In the genomic region with DNA sequence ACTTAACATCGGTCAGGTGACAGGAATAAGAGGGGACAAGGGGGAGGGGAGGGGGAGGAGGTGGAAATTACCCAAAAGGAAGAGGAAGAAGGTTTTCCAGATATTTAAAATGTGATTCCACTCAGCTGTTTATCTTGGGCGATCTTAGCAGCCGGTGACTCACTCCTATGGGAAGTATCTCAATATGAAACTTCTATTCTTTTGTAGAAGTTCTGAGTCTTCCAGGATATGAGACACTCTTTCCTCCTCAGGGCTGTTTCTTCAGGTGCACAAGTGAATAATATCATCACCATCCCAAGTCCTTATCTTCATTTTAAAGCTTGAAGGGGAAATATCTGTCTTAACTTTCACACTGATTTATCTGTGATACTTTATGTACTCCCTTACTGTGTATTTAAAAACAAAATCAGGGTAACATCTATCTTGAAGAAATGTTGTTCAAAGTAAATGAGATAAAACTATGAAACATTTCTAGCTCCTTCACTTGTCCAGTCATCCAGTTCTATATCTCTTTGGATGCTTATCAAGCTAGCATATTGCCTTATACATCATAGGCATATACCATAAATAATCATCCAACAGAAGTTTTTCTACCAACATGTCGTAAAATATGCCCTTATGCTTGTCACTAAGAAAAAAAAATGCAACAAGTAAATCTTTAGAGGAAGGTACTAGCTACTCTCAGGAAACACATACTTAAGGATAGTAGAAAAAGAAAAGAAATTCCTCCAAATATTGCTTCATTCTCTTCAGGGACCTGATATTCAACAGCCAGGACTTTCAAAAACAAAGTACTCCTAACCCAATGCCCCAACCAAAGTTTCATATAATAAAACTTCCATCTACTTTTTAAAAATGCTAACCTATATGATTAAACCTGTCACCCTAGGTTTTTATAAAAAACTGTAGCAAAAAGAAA, we compare ENCODE assay signal across 12 cellular contexts. TPM values are rescaled to one million over a fixed set of nuclear protein-coding genes. Genes with fewer than 3 reads are reported as not detected.
DNase-seq lines count a peak whose midpoint lies in the region; ATAC-seq and TF ChIP-seq lines count a peak whose summit lies in the region.
"Had no signal": no experiment of that assay in that cellular context is flagged by ENCODE, and none has a peak within 500 bp of the region (broad histone marks: within the 10 kb centered on the region; RNA-seq: fewer than 3 reads in every experiment).

No MANE protein-coding gene starts in this region.

- CTCF ChIA-PET in HCT116 (lab: Charles Lee) (no interaction called here), SK-N-SH (lab: Yijun Ruan, JAX) (interaction anchor here (0.9 to 1.1 kb wide), 2 partner anchors 14 to 36 kb away, joined by 3 read pairs; no protein-coding TSS in a partner anchor)

- POLR2A ChIA-PET in HCT116 (lab: Charles Lee) = no interaction called here
- POLR2A ChIA-PET in SK-N-SH (lab: Yijun Ruan, JAX) = no interaction called here

- 47% methylated on average over 4 of the region's 4 CpGs for WGBS in SK-N-SH (ENCODE audit: low lambda C conversion rate)
- 64 to 72% (median 71%) methylated on average over 4 of the region's 4 CpGs for WGBS in psoas muscle, 3 donors
- WGBS in smooth muscle cell (ENCODE audit: low lambda C conversion rate) = 72% methylated on average over 4 of the region's 4 CpGs

- H3F3A ChIP-seq in SK-N-SH (replicated peaks; ENCODE audit: insufficient read depth) = peaks cover 11% of the 10 kb centered on the region
- H3F3A ChIP-seq in smooth muscle cell (ENCODE audit: low read depth) = no peaks in the 10 kb centered on the region

- DNase-seq in HCT116 (ENCODE audit: low read depth, low spot score) = no peak
- DNase-seq in SK-N-SH = no peak
- DNase-seq in fibroblast of peridontal ligament (ENCODE audit: extremely low read depth) = peak; percentile 54
- DNase-seq in psoas muscle = no peak
- no peak for DNase-seq in smooth muscle cell (lab: John Stamatoyannopoulos, UW; ENCODE audit: unreplicated experiment)
- DNase-seq in NCI-H1092 (lab: John Stamatoyannopoulos, UW) = no peak
- DNase-seq in superior temporal gyrus (ENCODE audit: extremely low spot score) = no peak
- no peak for DNase-seq in NCI-H510A (lab: John Stamatoyannopoulos, UW)
- DNase-seq: H9; islet precursor cell; NK-92 treated with Interleukin-12 subunit alpha and Interleukin-12 subunit beta, amount 100 ng/mL, for 24 hours; pancreas had no signal

- H3K9me3 ChIP-seq in HCT116 (ENCODE audit: control insufficient read depth in 1 of 2, insufficient read depth in 1 of 2, low read depth in 1 of 2, low read length in 2 of 2) (no peaks in the 10 kb centered on the region), SK-N-SH (no peaks in the 10 kb centered on the region), psoas muscle (no peaks in the 10 kb centered on the region), smooth muscle cell (replicated peaks; ENCODE audit: low read depth) (no peaks in the 10 kb centered on the region)
- H3K9me3 ChIP-seq: pancreas had no signal

- no peak for TF ChIP-seq CTCF in HCT116 (IDR thresholded peaks at IDR 0.05 in 2 of 3, conservative IDR thresholded peaks at IDR 0.05 in 1 of 3; ENCODE audit: borderline replicate concordance in 1 of 3, insufficient read depth in 1 of 3, low read depth in 2 of 3, low read length in 2 of 3)
- TF ChIP-seq CTCF in SK-N-SH (IDR thresholded peaks at IDR 0.05) = no peak
- no peak for TF ChIP-seq CTCF in psoas muscle (IDR thresholded peaks at IDR 0.05)
- no peak for TF ChIP-seq CTCF in smooth muscle cell (IDR thresholded peaks at IDR 0.05; ENCODE audit: borderline replicate concordance, insufficient read depth, poor library complexity, severe bottlenecking)

- H4K20me1 ChIP-seq in HCT116 (ENCODE audit: insufficient read depth) (no peaks in the 10 kb centered on the region), SK-N-SH (ENCODE audit: insufficient read depth) (peaks cover 3% of the 10 kb centered on the region; the same call in 1 of the 2 replicates), smooth muscle cell (ENCODE audit: low read depth) (peaks cover 37% of the 10 kb centered on the region)

- H3K9me2 ChIP-seq in HCT116 (ENCODE audit: insufficient read depth) (no peaks in the 10 kb centered on the region), SK-N-SH (no peaks in the 10 kb centered on the region)

- TF ChIP-seq RAD21 in HCT116 (IDR thresholded peaks at IDR 0.05; ENCODE audit: low read depth) (no peak), SK-N-SH (IDR thresholded peaks at IDR 0.05; ENCODE audit: low read length) (no peak)

- H2AFZ ChIP-seq in HCT116 (ENCODE audit: low read depth, low read length, poor library complexity, severe bottlenecking) (no peak overlapping the region), SK-N-SH (ENCODE audit: low read depth) (no peak overlapping the region), smooth muscle cell (ENCODE audit: low read depth) (no peak overlapping the region)

- H3K36me3 ChIP-seq in HCT116 (ENCODE audit: control insufficient read depth in 1 of 2, insufficient read depth in 2 of 2, low read length in 2 of 2) (no peaks in the 10 kb centered on the region), SK-N-SH (replicated peaks in 1 of 2; ENCODE audit: control insufficient read depth in 1 of 2, insufficient read depth in 2 of 2, low read length in 1 of 2) (no peaks in the 10 kb centered on the region), psoas muscle (ENCODE audit: insufficient read depth in 1 of 2, low read depth in 1 of 2) (no peaks in the 10 kb centered on the region), smooth muscle cell (ENCODE audit: low read depth) (no peaks in the 10 kb centered on the region)
- H3K36me3 ChIP-seq: pancreas had no signal

- RAD21 ChIA-PET in HCT116 (lab: Charles Lee; ENCODE audit: low non-redundant PET in 1 of 2, low total read pairs in 2 of 2, uncharacterized antibody in 2 of 2, unreplicated experiment in 2 of 2) = no interaction called here

- H3K4me1 ChIP-seq in HCT116 (ENCODE audit: control insufficient read depth in 1 of 2, insufficient read depth in 2 of 2, low read length in 2 of 2) = no peaks in the 10 kb centered on the region
- H3K4me1 ChIP-seq in SK-N-SH (ENCODE audit: control insufficient read depth in 1 of 2, insufficient read depth in 2 of 2, low read depth in 1 of 2, low read length in 1 of 2) = peaks cover 0 to 9% of the 10 kb centered on the region in 2 experiments; a peak in 3 of 4 replicates
- H3K4me1 ChIP-seq in psoas muscle = no peaks in the 10 kb centered on the region
- H3K4me1 ChIP-seq in smooth muscle cell (ENCODE audit: low read depth) = no peaks in the 10 kb centered on the region
- H3K4me1 ChIP-seq: pancreas had no signal

- H3K4me2 ChIP-seq in HCT116 (ENCODE audit: low read length) (no peak overlapping the region), SK-N-SH (no peak overlapping the region), smooth muscle cell (no peak overlapping the region)

- no peak overlapping the region for H3K4me3 ChIP-seq in HCT116 (replicated peaks in 1 of 2; ENCODE audit: low read depth in 1 of 2, low read length in 2 of 2)
- H3K4me3 ChIP-seq in SK-N-SH (ENCODE audit: low read depth in 2 of 2, low read length in 1 of 2) = no peak overlapping the region
- H3K4me3 ChIP-seq in psoas muscle = no peak overlapping the region
- H3K4me3 ChIP-seq in smooth muscle cell = no peak overlapping the region
- H3K4me3 ChIP-seq: pancreas had no signal

- ATAC-seq in HCT116 (no peak), psoas muscle (peak in 2 of 4 donors; percentile 37 to 44)

- TF ChIP-seq EP300 in SK-N-SH (IDR thresholded peaks at IDR 0.05; ENCODE audit: borderline replicate concordance in 1 of 2, low read depth in 1 of 2, low read length in 1 of 2) = peak in 1 of 2 experiments; percentile 75; a peak in 2 of 4 replicates

- no peak for TF ChIP-seq POLR2A in HCT116 (IDR thresholded peaks at IDR 0.05; ENCODE audit: borderline replicate concordance, extremely low read depth, insufficient read depth, insufficient read length)

- intact Hi-C loops in HCT116 (cut with micrococcal nuclease) (no loop called here), psoas muscle (cut with DNase I) (no loop called here)

- no peaks in the 10 kb centered on the region for H3K27me3 ChIP-seq in HCT116 (ENCODE audit: insufficient read depth, low read length)
- no peaks in the 10 kb centered on the region for H3K27me3 ChIP-seq in SK-N-SH (ENCODE audit: insufficient read depth)
- no peaks in the 10 kb centered on the region for H3K27me3 ChIP-seq in psoas muscle (ENCODE audit: insufficient read depth in 3 of 3, low read length in 2 of 3)
- no peaks in the 10 kb centered on the region for H3K27me3 ChIP-seq in smooth muscle cell (ENCODE audit: low read depth)
- H3K27me3 ChIP-seq: pancreas had no signal

- BruUV-seq in HCT116 (replicated peaks; lab: Mats Ljungman, UMichigan) = no TSS peak

- H3K79me2 ChIP-seq in HCT116 (ENCODE audit: insufficient read depth, low read length) (no peaks in the 10 kb centered on the region), SK-N-SH (ENCODE audit: insufficient read depth) (no peaks in the 10 kb centered on the region), smooth muscle cell (ENCODE audit: low read depth) (peaks cover 46% of the 10 kb centered on the region)

- H3K9ac ChIP-seq in HCT116 (ENCODE audit: low read length) (no peak overlapping the region), SK-N-SH (no peak overlapping the region), smooth muscle cell (ENCODE audit: low read depth) (no peak overlapping the region)

- no peak overlapping the region for H3K27ac ChIP-seq in HCT116 (ENCODE audit: low read depth, low read length)
- peak overlapping the region in 1 of 2 experiments; percentile 42; a peak in 2 of 4 replicates for H3K27ac ChIP-seq in SK-N-SH (ENCODE audit: low read depth in 2 of 2, low read length in 1 of 2)
- peak overlapping the region; percentile 44 for H3K27ac ChIP-seq in psoas muscle
- no peak overlapping the region for H3K27ac ChIP-seq in smooth muscle cell (ENCODE audit: low read depth)
- H3K27ac ChIP-seq: pancreas had no signal

TF ChIP-seq in HCT116, 20 proteins besides CTCF, POLR2A, EP300 and RAD21 (continues in another document):
- no peak for TF ChIP-seq SP1 (IDR thresholded peaks at IDR 0.05; ENCODE audit: low read depth)

RNA-seq across cellular contexts. Expression of a gene that starts 13.7 kb away (rescaled TPM):
- total RNA-seq in HCT116 (2021; ENCODE audit: unreplicated experiment) (2.2 TPM), psoas muscle (10 to 100 TPM in 2 of 4 donors, 1 to 10 TPM in 2; 7.1 to 12.7 (median 10.9) TPM), smooth muscle cell (20.5 and 32.7 TPM in 2 replicates)
- polyA plus RNA-seq in HCT116 (2012) = 0.34 and 0.71 TPM in 2 replicates
- polyA plus RNA-seq in SK-N-SH (2012; rRNA removed) (8.5 and 8.9 TPM in 2 replicates), psoas muscle (1 to 10 TPM; 1.8 to 4.2 (median 3.9) TPM), smooth muscle cell (7.4 and 7.8 TPM in 2 replicates)
- polyA plus RNA-seq in SK-N-SH (2012; cell fraction: cytosol; rRNA removed) = 9.0 and 9.5 TPM in 2 replicates
- 12.5 and 19.7 TPM in 2 replicates for polyA plus RNA-seq in SK-N-SH (2012; cell fraction: nucleus; rRNA removed)

RNA-seq across cellular contexts. Expression of a gene that starts 14.0 kb away (rescaled TPM):
- total RNA-seq in HCT116 (2021; ENCODE audit: unreplicated experiment) (21.3 TPM), psoas muscle (10 to 100 TPM; 10.0 to 13.3 (median 12.0) TPM), smooth muscle cell (28.0 and 31.7 TPM in 2 replicates)
- polyA plus RNA-seq in HCT116 (2012) = 9.3 and 16.7 TPM in 2 replicates
- polyA plus RNA-seq in SK-N-SH (2012; rRNA removed) (11.5 and 12.9 TPM in 2 replicates), psoas muscle (10 to 100 TPM in 1 of 3 donors, 1 to 10 TPM in 2; 6.9 to 16.7 (median 8.9) TPM), smooth muscle cell (8.4 and 8.6 TPM in 2 replicates)
- polyA plus RNA-seq in SK-N-SH (2012; cell fraction: cytosol; rRNA removed) = 19.4 and 23.0 TPM in 2 replicates
- 3.1 and 7.6 TPM in 2 replicates for polyA plus RNA-seq in SK-N-SH (2012; cell fraction: nucleus; rRNA removed)
